In genomic region chr2:127604986-127605385, GRCh38 we compare ENCODE assay signal across 23 cellular contexts. TPM values are rescaled to one million over a fixed set of nuclear protein-coding genes. Genes with fewer than 3 reads are reported as not detected.
"Had no signal": no experiment of that assay in that cellular context is flagged by ENCODE, and none has a peak within 500 bp of the region (broad histone marks: within the 10 kb centered on the region; RNA-seq: fewer than 3 reads in every experiment).

No MANE protein-coding gene starts in this region.

- DNase-seq: activated CD4-positive, alpha-beta T cell treated with anti-CD3 and anti-CD28 coated beads, Interleukin-2, amount 50 U/mL, for 1 hour; activated CD4-positive, CD25-positive, alpha-beta regulatory T cell treated with anti-CD3 and anti-CD28 coated beads, Interleukin-2, amount 50 U/mL, for 72 hours; activated CD8-positive, alpha-beta T cell treated with anti-CD3 and anti-CD28 coated beads, Interleukin-2, amount 10 ng/mL, durations not matched to agents 7 days and 5 days; activated naive CD4-positive, alpha-beta T cell treated with anti-CD3 and anti-CD28 coated beads, Interleukin-2, amount 50 U/mL, for 16 hours; activated naive CD8-positive, alpha-beta T cell treated with anti-CD3 and anti-CD28 coated beads, Interleukin-2, amount 50 U/mL, for 24 hours; activated T-cell treated with anti-CD3 and anti-CD28 coated beads, Interleukin-2, amount 50 U/mL, for 4 hours; effector CD4-positive, alpha-beta T cell; erythroblast; foreskin melanocyte; left lung; natural killer cell; stimulated activated CD4-positive, alpha-beta T cell treated with anti-CD3 and anti-CD28 coated beads, Interleukin-4, amount 100 ng/mL, for 24 hours; stimulated activated naive CD8-positive, alpha-beta T cell treated with anti-CD3 and anti-CD28 coated beads, Interleukin-15, Interleukin-2, amounts not matched to agents 100 U/mL and 50 U/mL, for 24 hours; substantia nigra; T1000; tibial artery had no signal

- H3K9me3 ChIP-seq: prostate gland, tibial artery had no signal

- FAIRE-seq: urothelium cell line had no signal

- H3K4me1 ChIP-seq: left lung, prostate gland, tibial artery had no signal

- H3K4me3 ChIP-seq: left lung, prostate gland, tibial artery had no signal

- H3K27ac ChIP-seq: left lung, prostate gland, tibial artery had no signal

- H3K36me3 ChIP-seq: left lung, prostate gland, tibial artery had no signal

- ATAC-seq: activated CD8-positive, alpha-beta T cell treated with anti-CD3 and anti-CD28 coated beads, Interleukin-2, amount 10 ng/mL, durations not matched to agents 7 days and 5 days; activated naive CD8-positive, alpha-beta T cell treated with anti-CD3 and anti-CD28 coated beads, Interleukin-2, amount 50 U/mL, for 24 hours; activated T-cell treated with anti-CD3 and anti-CD28 coated beads, Interleukin-2, amount 50 U/mL, for 4 hours; left lung; natural killer cell; stimulated activated naive CD8-positive, alpha-beta T cell treated with anti-CD3 and anti-CD28 coated beads, Interleukin-15, Interleukin-2, amounts not matched to agents 100 U/mL and 50 U/mL, for 24 hours had no signal

- H3K27me3 ChIP-seq: left lung, tibial artery had no signal

RNA-seq across cellular contexts. Expression of gene GPR17, which starts 41.0 kb away (rescaled TPM):
- total RNA-seq: activated CD8-positive, alpha-beta T cell treated with anti-CD3 and anti-CD28 coated beads, Interleukin-2, amount 10 ng/mL, durations not matched to agents 7 days and 5 days; activated T-cell treated with anti-CD3 and anti-CD28 coated beads, Interleukin-2, amount 50 U/mL, for 4 hours; activated T-helper 2 cell treated with anti-CD3 and anti-CD28 coated beads, Interferon-gamma antibody, Interleukin-2, Interleukin-4, amounts not matched to agents 10 μg/mL and 5 μg/mL and 100 μg/mL, durations not matched to agents 14 hours and 24 hours and 36 hours; kidney epithelial cell; lung microvascular endothelial cell; mesothelial cell of epicardium; natural killer cell; osteoblast; prostate gland had no signal
